Comparison of ENCODE assay signal across 9 cellular contexts in genomic region chr16:66881014-66881417, GRCh38. TPM values are rescaled to one million over a fixed set of nuclear protein-coding genes. Genes with fewer than 3 reads are reported as not detected.
A peak's percentile ranks its signal among the peaks of the same experiment; 100 is the strongest.
DNase-seq lines count a peak whose midpoint lies in the region; ATAC-seq and TF ChIP-seq lines count a peak whose summit lies in the region.
"Had no signal": no experiment of that assay in that cellular context is flagged by ENCODE, and none has a peak within 500 bp of the region (broad histone marks: within the 10 kb centered on the region; RNA-seq: fewer than 3 reads in every experiment).

No MANE protein-coding gene starts in this region.

- DNase-seq in ELR (ENCODE audit: low read depth) (peak; percentile 61), adipocyte (ENCODE audit: low read depth) (peak; percentile 51), kidney epithelial cell (ENCODE audit: low read depth) (no peak), SW 1271 (lab: John Stamatoyannopoulos, UW) (no peak)

- H3K27ac ChIP-seq in stomach smooth muscle (ENCODE audit: low read length): no peak overlapping the region

- H3K27me3 ChIP-seq in adipocyte (replicated peaks; ENCODE audit: control insufficient read depth, insufficient read depth, low read length): no peaks in the 10 kb centered on the region
- no peaks in the 10 kb centered on the region for H3K27me3 ChIP-seq in kidney epithelial cell (ENCODE audit: control insufficient read depth, insufficient read depth, low read length)
- no peaks in the 10 kb centered on the region for H3K27me3 ChIP-seq in stomach smooth muscle (ENCODE audit: control insufficient read depth in 1 of 2, insufficient read depth in 2 of 2, low read length in 2 of 2)

- H3K9me3 ChIP-seq in adipocyte (ENCODE audit: control insufficient read depth, low read length) (no peaks in the 10 kb centered on the region), stomach smooth muscle (ENCODE audit: control insufficient read depth in 2 of 2, low read length in 2 of 2) (no peaks in the 10 kb centered on the region)

- H3K9ac ChIP-seq in adipocyte (ENCODE audit: low read length) (peak overlapping the region; percentile 97), stomach smooth muscle (ENCODE audit: low read length in 2 of 2) (peak overlapping the region; percentile 75 to 81)

- TF ChIP-seq CTCF in kidney epithelial cell (IDR thresholded peaks at IDR 0.05; ENCODE audit: insufficient read depth, low read length, poor library complexity, severe bottlenecking): no peak

- H3K36me3 ChIP-seq in adipocyte (ENCODE audit: control insufficient read depth, insufficient read depth, low read length, severe bottlenecking): peaks cover 21% of the 10 kb centered on the region
- peaks cover 1% of the 10 kb centered on the region for H3K36me3 ChIP-seq in kidney epithelial cell (ENCODE audit: control insufficient read depth, insufficient read depth, low read length)
- peaks cover 13% of the 10 kb centered on the region in 2 donors for H3K36me3 ChIP-seq in stomach smooth muscle (ENCODE audit: control insufficient read depth in 2 of 2, insufficient read depth in 2 of 2, low read length in 2 of 2)

- ATAC-seq in HG03469 (IDR thresholded peaks at IDR 0.05; ENCODE audit: unreplicated experiment): peak; percentile 7
- ATAC-seq in GM19023 (IDR thresholded peaks at IDR 0.05; ENCODE audit: unreplicated experiment): no peak
- no peak for ATAC-seq in HG02763 (IDR thresholded peaks at IDR 0.05; ENCODE audit: unreplicated experiment)

- H3K4me1 ChIP-seq in adipocyte (ENCODE audit: control insufficient read depth, insufficient read depth, low read length) (peaks cover 32% of the 10 kb centered on the region), stomach smooth muscle (ENCODE audit: control insufficient read depth, insufficient read depth, low read length) (peaks cover 14% of the 10 kb centered on the region)

- H3K4me3 ChIP-seq in adipocyte (ENCODE audit: low read length): peak overlapping the region; percentile 97
- peak overlapping the region; percentile 74 for H3K4me3 ChIP-seq in kidney epithelial cell (ENCODE audit: low read depth, low read length)
- H3K4me3 ChIP-seq in stomach smooth muscle (ENCODE audit: low read length in 2 of 2): peak overlapping the region; percentile 82 to 91

RNA-seq across cellular contexts. Expression of gene PDP2, which starts 0.7 kb away (rescaled TPM):
- 6.9 and 11.7 TPM in 2 replicates for total RNA-seq in kidney epithelial cell

RNA-seq across cellular contexts. Expression of gene CA7, which starts 36.8 kb away (rescaled TPM):
- total RNA-seq in kidney epithelial cell: not detected in 2 replicates
- total RNA-seq: M059J had no signal

RNA-seq across cellular contexts. Expression of gene CDH16, which starts 37.7 kb away (rescaled TPM):
- total RNA-seq in kidney epithelial cell: 0.33 and 5.0 TPM in 2 replicates
- total RNA-seq: M059J had no signal

RNA-seq across cellular contexts. Expression of gene RRAD, which starts 44.3 kb away (rescaled TPM):
- 32.9 and 36.8 TPM in 2 replicates for total RNA-seq in kidney epithelial cell

RNA-seq across cellular contexts. Expression of gene NAE1, which starts 50.2 kb away (rescaled TPM):
- 77.3 and 77.9 TPM in 2 replicates for total RNA-seq in kidney epithelial cell

Comparison
In these comparisons a context has a peak if more than half of its experiments do, and no peak if none do; other contexts are left out.
1. DNase-seq: peak in ELR (single experiment) and adipocyte (single experiment); none in kidney epithelial cell (single experiment) and SW 1271 (0 of 2).
2. Peak in every context shown above with its lines, with median percentiles within 50 percentile points of each other: H3K4me3 ChIP-seq.